9 cellular contexts compared by ENCODE assay signal in the genomic region with DNA sequence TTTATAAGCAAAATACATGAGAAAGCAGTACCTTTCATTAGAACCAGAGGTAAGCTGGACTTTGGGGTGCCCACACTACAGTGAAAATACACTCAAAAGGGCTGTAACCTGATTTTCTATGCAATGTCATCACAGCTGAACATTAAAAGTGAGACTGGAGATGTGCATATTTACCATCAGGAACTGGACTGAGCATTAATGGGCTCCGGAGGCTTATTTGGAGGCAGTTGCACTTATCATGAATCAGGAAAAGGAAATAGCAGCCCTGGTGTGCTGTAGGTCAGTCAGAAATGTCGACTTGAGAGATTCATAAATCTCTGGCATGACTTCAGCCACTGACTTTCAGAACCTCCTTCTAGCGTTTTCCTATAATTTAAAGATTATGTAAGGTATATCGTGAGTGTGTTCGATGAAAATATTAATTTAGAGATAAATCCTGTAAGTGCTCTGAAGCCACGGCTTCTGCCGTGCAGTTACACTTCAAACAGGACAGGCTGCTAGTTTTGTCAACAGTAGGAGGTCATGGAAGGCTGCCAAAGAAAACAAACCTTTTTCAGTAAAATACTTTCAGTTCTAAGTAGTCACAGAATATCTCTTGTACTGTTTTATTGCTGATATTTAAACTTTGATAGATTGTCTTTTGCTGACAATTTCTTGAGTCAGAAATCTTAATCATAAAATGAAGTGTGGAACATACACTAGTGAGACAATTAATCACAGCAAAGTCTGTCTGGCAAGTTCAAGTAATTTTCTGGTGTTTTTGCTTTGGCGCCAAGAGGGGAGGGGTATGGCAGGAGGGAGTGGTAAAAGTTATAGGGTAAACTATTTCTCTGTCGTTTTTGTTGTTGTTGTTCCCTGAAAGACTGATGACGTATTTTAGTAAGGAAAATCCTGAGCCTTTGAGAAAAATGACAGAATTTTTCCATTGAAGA.
DNase-seq lines count a peak whose midpoint lies in the region; ATAC-seq and TF ChIP-seq lines count a peak whose summit lies in the region.
"Had no signal": no experiment of that assay in that cellular context is flagged by ENCODE, and none has a peak within 500 bp of the region (broad histone marks: within the 10 kb centered on the region; RNA-seq: fewer than 3 reads in every experiment).

No MANE protein-coding gene starts in this region.

- peak; percentile 64 for DNase-seq in COR-L47 (lab: John Stamatoyannopoulos, UW)
- DNase-seq in NCI-H146 treated with DMSO at 0.1 percent for 48 hours (lab: John Stamatoyannopoulos, UW; ENCODE audit: unreplicated experiment), result peak; percentile 89
- peak; percentile 66 for DNase-seq in brain pericyte (ENCODE audit: low read depth, low spot score)
- DNase-seq in medulla oblongata (ENCODE audit: extremely low spot score), result peak; percentile 35
- DNase-seq in activated T-cell treated with anti-CD3 and anti-CD28 coated beads, Interleukin-2, amount 50 U/mL, for 24 hours, result no peak
- DNase-seq in KG1 (lab: John Stamatoyannopoulos, UW), result no peak
- DNase-seq in epidermal melanocyte (ENCODE audit: insufficient read length, low spot score), result no peak
- no peak for DNase-seq in natural killer cell

- no peaks in the 10 kb centered on the region for H3K27me3 Mint-ChIP-seq in activated T-cell treated with anti-CD3 and anti-CD28 coated beads, Interleukin-2, amount 50 U/mL, for 24 hours
- no peaks in the 10 kb centered on the region for H3K27me3 Mint-ChIP-seq in natural killer cell (ENCODE audit: low read depth in 2 of 2)
- H3K27me3 Mint-ChIP-seq: activated naive CD8-positive, alpha-beta T cell had no signal

- no peak for TF ChIP-seq CTCF in natural killer cell (IDR thresholded peaks at IDR 0.05)

- H3K9me3 Mint-ChIP-seq in activated T-cell treated with anti-CD3 and anti-CD28 coated beads, Interleukin-2, amount 50 U/mL, for 24 hours, result no peaks in the 10 kb centered on the region
- H3K9me3 Mint-ChIP-seq in natural killer cell, result peaks cover 9 to 10% of the 10 kb centered on the region in 2 donors

- no peak overlapping the region for H3K27ac Mint-ChIP-seq in activated T-cell treated with anti-CD3 and anti-CD28 coated beads, Interleukin-2, amount 50 U/mL, for 24 hours
- no peak overlapping the region for H3K27ac Mint-ChIP-seq in natural killer cell
- H3K27ac Mint-ChIP-seq: activated naive CD8-positive, alpha-beta T cell had no signal

- H3K4me1 Mint-ChIP-seq in activated T-cell treated with anti-CD3 and anti-CD28 coated beads, Interleukin-2, amount 50 U/mL, for 24 hours (ENCODE audit: low read depth), result no peaks in the 10 kb centered on the region
- H3K4me1 Mint-ChIP-seq in natural killer cell, result no peaks in the 10 kb centered on the region

- ATAC-seq in natural killer cell, result no peak

- no peak overlapping the region for H3K4me3 Mint-ChIP-seq in activated T-cell treated with anti-CD3 and anti-CD28 coated beads, Interleukin-2, amount 50 U/mL, for 24 hours
- H3K4me3 Mint-ChIP-seq in natural killer cell, result no peak overlapping the region
- H3K4me3 Mint-ChIP-seq: activated naive CD8-positive, alpha-beta T cell had no signal

- H3K36me3 Mint-ChIP-seq in activated T-cell treated with anti-CD3 and anti-CD28 coated beads, Interleukin-2, amount 50 U/mL, for 24 hours (ENCODE audit: low read depth), result no peaks in the 10 kb centered on the region
- no peaks in the 10 kb centered on the region for H3K36me3 Mint-ChIP-seq in natural killer cell
- H3K36me3 Mint-ChIP-seq: activated naive CD8-positive, alpha-beta T cell had no signal

- intact Hi-C loops in natural killer cell (cut with micrococcal nuclease), result no loop called here

Comparison
In these comparisons a context has a peak if more than half of its experiments do, and no peak if none do; other contexts are left out.
1. DNase-seq: peak in COR-L47 (single experiment), NCI-H146 treated with DMSO at 0.1 percent for 48 hours (single experiment), brain pericyte (single experiment) and medulla oblongata (single experiment); none in activated T-cell treated with anti-CD3 and anti-CD28 coated beads, Interleukin-2, amount 50 U/mL, for 24 hours (single experiment), KG1 (single experiment), epidermal melanocyte (single experiment) and natural killer cell (single experiment).